In genomic region chr5:140197023-140197422, GRCh38 we compare ENCODE assay signal across 18 cellular contexts. TPM values are rescaled to one million over a fixed set of nuclear protein-coding genes. Genes with fewer than 3 reads are reported as not detected.
DNase-seq lines count a peak whose midpoint lies in the region; ATAC-seq, FAIRE-seq and TF ChIP-seq lines count a peak whose summit lies in the region.
"Had no signal": no experiment of that assay in that cellular context is flagged by ENCODE, and none has a peak within 500 bp of the region (broad histone marks: within the 10 kb centered on the region; RNA-seq: fewer than 3 reads in every experiment).

No MANE protein-coding gene starts in this region.

- H3K36me3 ChIP-seq in adrenal gland (replicated peaks in 1 of 2) (no peaks in the 10 kb centered on the region), neutrophil (peaks cover 14% of the 10 kb centered on the region)
- H3K36me3 ChIP-seq: BE2C had no signal

- H3K9me3 ChIP-seq in adrenal gland (replicated peaks in 1 of 3) (no peaks in the 10 kb centered on the region), neutrophil (no peaks in the 10 kb centered on the region)
- H3K9me3 ChIP-seq: BE2C, Caco-2 had no signal

- 88 to 99% (median 95%) methylated on average over 2 of the region's 2 CpGs for WGBS in adrenal gland, 4 donors

- H3K4me1 ChIP-seq in adrenal gland (replicated peaks in 1 of 2) (peaks cover 14 to 20% of the 10 kb centered on the region in 2 donors), neutrophil (ENCODE audit: control insufficient read depth in 1 of 2, insufficient read depth in 1 of 2, low read depth in 1 of 2, low read length in 1 of 2) (peaks cover 52 to 61% of the 10 kb centered on the region in 2 experiments)
- H3K4me1 ChIP-seq: BE2C had no signal

- ATAC-seq in left colon (peak; percentile 36), WTC11 (no peak)

- no peak for FAIRE-seq in H54 (lab: Jason Lieb, UNC)
- FAIRE-seq: A204.1, D721Med, GM12892, GM18507 had no signal

- H3K27ac Mint-ChIP-seq in WTC11, result no peak overlapping the region
- H3K27ac Mint-ChIP-seq: CD4-positive, alpha-beta T cell; H9 had no signal

- CTCF ChIA-PET in WTC11 (lab: Charles Lee), result interaction anchor here (0.6 to 2.7 kb wide), 2 partner anchors 9 to 70 kb away, joined by 3 to 14 read pairs; no protein-coding TSS in a partner anchor

- H3K27me3 ChIP-seq in adrenal gland (no peaks in the 10 kb centered on the region), neutrophil (no peaks in the 10 kb centered on the region)
- H3K27me3 ChIP-seq: BE2C had no signal

- DNase-seq in adrenal gland (no peak), left colon (no peak), WTC11 (ENCODE audit: low spot score) (no peak), H54 (ENCODE audit: insufficient read length, low spot score) (no peak), amniotic stem cell (lab: John Stamatoyannopoulos, UW) (no peak)
- DNase-seq: ACHN; BE2C; C1 segment of cervical spinal cord; Caco-2; CD4-positive, alpha-beta T cell; GDM1; GOT3; H9 had no signal

- TF ChIP-seq POLR2A in adrenal gland (IDR thresholded peaks at IDR 0.05) (no peak), H54 (IDR thresholded peaks at IDR 0.05; ENCODE audit: low read depth, low read length) (no peak)

- intact Hi-C loops in adrenal gland (cut with DNase I) (no loop called here), left colon (cut with DNase I, micrococcal nuclease) (no loop called here)

- H3K4me3 ChIP-seq in adrenal gland (no peak overlapping the region), neutrophil (ENCODE audit: low read depth in 1 of 2, low read length in 1 of 2) (no peak overlapping the region)

- 0 out of 2 replicates have a peak, but pooled peaks cover 3% of the 10 kb centered on the region for H3K9me3 Mint-ChIP-seq in WTC11
- H3K9me3 Mint-ChIP-seq: CD4-positive, alpha-beta T cell; H9 had no signal

- TF ChIP-seq CTCF in adrenal gland (IDR thresholded peaks at IDR 0.05) (no peak), neutrophil (IDR thresholded peaks at IDR 0.05) (no peak), WTC11 (IDR thresholded peaks at IDR 0.05) (no peak)

- H3K27ac ChIP-seq in adrenal gland (peak overlapping the region in 4 of 5 donors; percentile 31 to 65 (median 56)), neutrophil (peak overlapping the region; percentile 62)

- POLR2A ChIA-PET in WTC11 (lab: Charles Lee), result no interaction called here

- H3K36me3 Mint-ChIP-seq in WTC11, result no peaks in the 10 kb centered on the region

- H3K27me3 Mint-ChIP-seq in WTC11 (ENCODE audit: low read depth), result no peaks in the 10 kb centered on the region
- H3K27me3 Mint-ChIP-seq: CD4-positive, alpha-beta T cell had no signal

- H3K4me3 Mint-ChIP-seq in WTC11, result no peak overlapping the region
- H3K4me3 Mint-ChIP-seq: CD4-positive, alpha-beta T cell; H9 had no signal

- peaks cover 12% of the 10 kb centered on the region for H3K4me1 Mint-ChIP-seq in WTC11

TF ChIP-seq in WTC11, 78 proteins besides CTCF, POLR2A, EP300 and RAD21:
- TF ChIP-seq AR (CRISPR knock-in tag; IDR thresholded peaks at IDR 0.05) (no peak), ZNF396 (CRISPR knock-in tag; IDR thresholded peaks at IDR 0.05; ENCODE audit: borderline replicate concordance) (no peak), RELA (CRISPR knock-in tag; IDR thresholded peaks at IDR 0.05; ENCODE audit: borderline replicate concordance) (no peak), TP53 (CRISPR knock-in tag; IDR thresholded peaks at IDR 0.05) (no peak), FOXP1 (CRISPR knock-in tag; IDR thresholded peaks at IDR 0.05; ENCODE audit: borderline replicate concordance) (no peak)

RNA-seq across cellular contexts. Expression of gene CYSTM1, which starts 22.0 kb away (rescaled TPM):
- total RNA-seq in adrenal gland (100 to 1,000 TPM; 145 to 605 (median 189) TPM), left colon (100 to 1,000 TPM; 162 to 163 TPM), WTC11 (2021) (27.7 to 29.3 TPM (median 28.9 TPM) in 3 replicates)
- 100 to 1,000 TPM; 126 to 188 (median 152) TPM for polyA plus RNA-seq in adrenal gland
